8 cellular contexts compared by ENCODE assay signal in genomic region chr1:246566128-246566807, GRCh38. TPM values are rescaled to one million over a fixed set of nuclear protein-coding genes. Genes with fewer than 3 reads are reported as not detected.
DNase-seq lines count a peak whose midpoint lies in the region; ATAC-seq and TF ChIP-seq lines count a peak whose summit lies in the region.

Gene CNST, plus strand, starts transcription at chr1:246566456. Its CDS starts 25,107 bp downstream, at chr1:246591563.
Gene TFB2M, minus strand, starts transcription at chr1:246566261. Its CDS starts 123 bp downstream, at chr1:246566138.

- peak within 1 kb of the TSS; percentile 95 to 97 for H3K27ac ChIP-seq in testis

- H3K4me1 ChIP-seq in testis = peaks cover 18% of the 10 kb centered on the region

- H3K9me3 ChIP-seq in testis = no peaks in the 10 kb centered on the region

- H3K27me3 Mint-ChIP-seq in activated naive CD8-positive, alpha-beta T cell = no peaks in the 10 kb centered on the region

- H3K36me3 ChIP-seq in testis (ENCODE audit: low read depth, missing control alignments) = no peaks in the 10 kb centered on the region

- WGBS in testis, 2 donors = 0 to 1% methylated on average over 14 to 56 of the region's 62 CpGs

- H3K4me3 Mint-ChIP-seq in activated naive CD8-positive, alpha-beta T cell = peak within 1 kb of the TSS; percentile 98

- peak within 1 kb of the TSS; percentile 96 for H3K27ac Mint-ChIP-seq in activated naive CD8-positive, alpha-beta T cell

- H3K9me3 Mint-ChIP-seq in activated naive CD8-positive, alpha-beta T cell (ENCODE audit: low read depth) = no peaks in the 10 kb centered on the region

- intact Hi-C loops in testis (cut with DNase I; ENCODE audit: low total_unique reads) = no loop called here

- TF ChIP-seq CTCF in omental fat pad (IDR thresholded peaks at IDR 0.05) (no peak), testis (IDR thresholded peaks at IDR 0.05) (no peak)

- TF ChIP-seq POLR2A in testis (IDR thresholded peaks at IDR 0.05) = peak; percentile 31

- peaks cover 51% of the 10 kb centered on the region for H3K4me1 Mint-ChIP-seq in activated naive CD8-positive, alpha-beta T cell (ENCODE audit: low read depth)

- H3K36me3 Mint-ChIP-seq in activated naive CD8-positive, alpha-beta T cell = peaks cover 6% of the 10 kb centered on the region

- ATAC-seq in HG02588 (IDR thresholded peaks at IDR 0.05; ENCODE audit: unreplicated experiment) (peak; percentile 94), omental fat pad (ENCODE audit: low FRiP score) (peak; percentile 98)

- no peaks in the 10 kb centered on the region for H3K27me3 ChIP-seq in testis

- DNase-seq in NCI-H1092 (lab: John Stamatoyannopoulos, UW) = peak; percentile 99
- peak; percentile 100 for DNase-seq in SKM-1 treated with dmso at 0.1 percent for 144 hours (lab: John Stamatoyannopoulos, UW; ENCODE audit: unreplicated experiment)
- DNase-seq in glomerular visceral epithelial cell (ENCODE audit: extremely low spot score) = peak; percentile 99
- DNase-seq in omental fat pad (ENCODE audit: low spot score) = peak; percentile 85
- DNase-seq in testis = peak; percentile 99

- H3K4me3 ChIP-seq in GM08714 (ENCODE audit: low read length) (peak within 1 kb of the TSS; percentile 97), testis (peak within 1 kb of the TSS; percentile 91 to 100)

RNA-seq across cellular contexts. Expression of gene CNST, which starts in this region (rescaled TPM):
- total RNA-seq in omental fat pad (10 to 100 TPM; 23.0 to 35.3 (median 33.4) TPM), testis (10 to 100 TPM; 56.7 to 61.6 TPM)
- 26.6 TPM for polyA plus RNA-seq in testis (ENCODE audit: insufficient read depth, low read depth, low replicate concordance)

RNA-seq across cellular contexts. Expression of gene TFB2M, which starts in this region (rescaled TPM):
- total RNA-seq in omental fat pad (10 to 100 TPM in 2 of 4 donors, 1 to 10 TPM in 2; 7.7 to 22.8 (median 10.7) TPM), testis (10 to 100 TPM; 19.8 to 20.0 TPM)
- 15.7 TPM for polyA plus RNA-seq in testis (ENCODE audit: insufficient read depth, low read depth, low replicate concordance)

Comparison
In these comparisons a context has a peak if more than half of its experiments do, and no peak if none do; other contexts are left out.
1. Peak in every context shown above with its lines: DNase-seq, ATAC-seq, H3K4me3 ChIP-seq and H3K27ac ChIP-seq.